ENCODE assay signal across 21 cellular contexts in the genomic region with DNA sequence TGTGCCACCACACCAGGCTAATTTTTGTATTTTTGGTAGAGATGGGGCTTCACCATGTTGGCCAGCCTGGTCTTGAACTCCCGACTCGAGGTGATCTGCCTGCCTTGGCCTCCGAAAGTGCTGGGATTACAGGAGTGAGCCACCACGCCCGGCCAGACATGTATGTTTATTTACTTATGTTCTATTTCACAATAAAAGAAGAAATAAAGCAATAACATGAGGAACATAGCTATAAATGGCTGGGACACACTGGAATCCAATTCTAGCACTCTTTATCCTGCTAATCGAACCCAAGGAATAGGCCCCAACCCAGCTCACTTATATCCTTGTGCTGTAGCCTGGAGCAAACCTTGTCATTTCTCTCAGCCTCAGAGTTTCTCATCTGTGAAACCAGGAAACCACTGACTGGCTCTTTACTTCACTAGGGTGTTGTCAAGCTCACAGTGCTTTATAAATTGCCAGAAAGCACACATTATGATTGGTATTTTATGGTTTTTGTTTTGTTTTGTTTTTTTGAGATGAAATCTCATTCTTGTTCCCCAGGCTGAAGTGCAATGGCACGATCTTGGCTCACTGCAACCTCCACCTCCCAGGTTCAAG. TPM values are rescaled to one million over a fixed set of nuclear protein-coding genes. Genes with fewer than 3 reads are reported as not detected.
DNase-seq lines count a peak whose midpoint lies in the region; ATAC-seq, FAIRE-seq and TF ChIP-seq lines count a peak whose summit lies in the region.
"Had no signal": no experiment of that assay in that cellular context is flagged by ENCODE, and none has a peak within 500 bp of the region (broad histone marks: within the 10 kb centered on the region; RNA-seq: fewer than 3 reads in every experiment).

No MANE protein-coding gene starts in this region.

- no peak for TF ChIP-seq POLR2A in HepG2 (IDR thresholded peaks at IDR 0.05; ENCODE audit: insufficient read depth in 1 of 2, low read depth in 2 of 2, low read length in 2 of 2)
- no peak for TF ChIP-seq POLR2A in right lobe of liver (IDR thresholded peaks at IDR 0.05)
- no peak for TF ChIP-seq POLR2A in transverse colon (IDR thresholded peaks at IDR 0.05)

- no peak overlapping the region for H3K9ac ChIP-seq in HepG2 (ENCODE audit: insufficient read depth, low read depth, low read length)
- H3K9ac ChIP-seq: KMS-11 had no signal

- H3K27ac ChIP-seq in HepG2 (ENCODE audit: extremely low read length, insufficient read depth, low read length) (no peak overlapping the region), right lobe of liver (no peak overlapping the region), RWPE1 (peak overlapping the region; percentile 28; the same call in 1 of the 2 replicates), transverse colon (peak overlapping the region in 3 of 4 donors; percentile 22 to 41 (median 29)), GM23338 (ENCODE audit: low read depth) (no peak overlapping the region)
- H3K27ac ChIP-seq: HL-60, KMS-11, SJCRH30 had no signal

- no peaks in the 10 kb centered on the region for H3K36me3 ChIP-seq in HepG2 (replicated peaks in 1 of 2; ENCODE audit: control insufficient read depth in 1 of 2, insufficient read depth in 2 of 2, low read length in 2 of 2)
- H3K36me3 ChIP-seq in right lobe of liver: no peaks in the 10 kb centered on the region
- H3K36me3 ChIP-seq in transverse colon: no peaks in the 10 kb centered on the region
- no peaks in the 10 kb centered on the region for H3K36me3 ChIP-seq in GM23338 (ENCODE audit: insufficient read depth)
- H3K36me3 ChIP-seq: SJCRH30 had no signal

- TF ChIP-seq EP300 in HepG2 (IDR thresholded peaks at IDR 0.05; ENCODE audit: low read depth in 2 of 2, low read length in 2 of 2): no peak
- TF ChIP-seq EP300 in HepG2 (CRISPR knock-in tag; IDR thresholded peaks at IDR 0.05; ENCODE audit: borderline replicate concordance): no peak
- no peak for TF ChIP-seq EP300 in transverse colon (IDR thresholded peaks at IDR 0.05; ENCODE audit: low read depth)

- H3K79me2 ChIP-seq in HepG2 (ENCODE audit: insufficient read depth, low read length) (peaks cover 3% of the 10 kb centered on the region), GM23338 (replicated peaks; ENCODE audit: insufficient read depth) (no peaks in the 10 kb centered on the region; the same call in 1 of the 2 replicates)

- POLR2A ChIA-PET in HepG2 (lab: Yijun Ruan, JAX) (interaction anchor here (0.6 to 2.4 kb wide), 2 partner anchors 34 to 193 kb away, joined by 3 to 5 read pairs; no protein-coding TSS in a partner anchor), RWPE1 (lab: Yijun Ruan, JAX; ENCODE audit: low non-redundant PET) (no interaction called here)

- H2AFZ ChIP-seq in HepG2 (ENCODE audit: low read length) (no peak overlapping the region), GM23338 (no peak overlapping the region)

- DNase-seq in HepG2 (ENCODE audit: low spot score): no peak
- DNase-seq in right lobe of liver: no peak
- no peak for DNase-seq in RWPE1 (ENCODE audit: low spot score)
- DNase-seq in glomerular visceral epithelial cell (ENCODE audit: extremely low spot score): peak; percentile 32
- DNase-seq in transverse colon: peak; percentile 39
- DNase-seq in D721Med (ENCODE audit: insufficient read length, low spot score): no peak
- DNase-seq in GM23338 (ENCODE audit: low spot score): no peak
- no peak for DNase-seq in occipital lobe (lab: John Stamatoyannopoulos, UW)
- DNase-seq: Caco-2; CD4-positive, alpha-beta memory T cell; DND-41; H7; HFFc6; NCI-H1105; NCI-H146; NCI-H2029; NCI-H2227 treated with DMSO at 0.1 percent for 48 hours; NCI-H510A; SJCRH30 had no signal

- TF ChIP-seq RAD21 in HepG2 (CRISPR knock-in tag; IDR thresholded peaks at IDR 0.05): no peak

- no peaks in the 10 kb centered on the region for H3K9me3 ChIP-seq in HepG2 (ENCODE audit: low read length)
- no peaks in the 10 kb centered on the region for H3K9me3 ChIP-seq in right lobe of liver
- H3K9me3 ChIP-seq in transverse colon: no peaks in the 10 kb centered on the region
- H3K9me3 ChIP-seq: Caco-2, SJCRH30 had no signal

- no peak overlapping the region for H3K4me3 Mint-ChIP-seq in GM23338
- H3K4me3 Mint-ChIP-seq: CD4-positive, alpha-beta memory T cell; HFFc6 had no signal

- no peaks in the 10 kb centered on the region for H3K9me2 ChIP-seq in GM23338 (ENCODE audit: insufficient read depth)

- H3K4me2 ChIP-seq in HepG2 (ENCODE audit: low read depth, low read length) (no peak overlapping the region), GM23338 (no peak overlapping the region)
- H3K4me2 ChIP-seq: KMS-11 had no signal

- FAIRE-seq in HepG2 (lab: Jason Lieb, UNC): no peak
- no peak for FAIRE-seq in D721Med (lab: Jason Lieb, UNC)

- intact Hi-C loops in HepG2 (cut with micrococcal nuclease; ENCODE audit: unreplicated experiment) (no loop called here), right lobe of liver (cut with DNase I) (no loop called here), transverse colon (cut with DNase I; ENCODE audit: low total_unique reads) (no loop called here)

- H4K20me1 ChIP-seq in HepG2 (ENCODE audit: insufficient read depth, low read length) (no peaks in the 10 kb centered on the region), GM23338 (replicated peaks; ENCODE audit: insufficient read depth) (no peaks in the 10 kb centered on the region)

- no peak overlapping the region for H3K27ac Mint-ChIP-seq in GM23338
- H3K27ac Mint-ChIP-seq: HFFc6 had no signal

- H3F3A ChIP-seq in GM23338 (replicated peaks; ENCODE audit: low read depth): peaks cover 3% of the 10 kb centered on the region; the same call in 1 of the 2 replicates

- peaks cover 11% of the 10 kb centered on the region for H3K27me3 Mint-ChIP-seq in GM23338 (ENCODE audit: insufficient read depth, low read depth, poor library complexity)
- H3K27me3 Mint-ChIP-seq: CD4-positive, alpha-beta memory T cell had no signal

- 61% methylated on average over 7 of the region's 7 CpGs for WGBS in HepG2 (ENCODE audit: low lambda C conversion rate)
- 38% methylated on average over 7 of the region's 7 CpGs for WGBS in right lobe of liver (ENCODE audit: insufficient coverage, low coverage, low lambda C conversion rate, missing lambda C conversion rate)
- 29 to 58% methylated on average over 7 of the region's 7 CpGs for WGBS in transverse colon (ENCODE audit: low coverage in 1 of 2), 2 donors

- ATAC-seq in HepG2 (no peak), right lobe of liver (no peak), GM23338 (no peak)

- CTCF ChIA-PET in HepG2 (lab: Yijun Ruan, JAX; ENCODE audit: low intra/inter-chr PET ratio, low total read pairs): no interaction called here
- CTCF ChIA-PET in RWPE1 (lab: Yijun Ruan, JAX): no interaction called here

- H3K4me1 ChIP-seq in HepG2 (ENCODE audit: insufficient read depth, low read length): peaks cover 35% of the 10 kb centered on the region
- H3K4me1 ChIP-seq in right lobe of liver: peaks cover 0 to 9% (median 0%) of the 10 kb centered on the region in 4 donors
- H3K4me1 ChIP-seq in transverse colon: peaks cover 6 to 26% (median 7%) of the 10 kb centered on the region in 4 donors
- H3K4me1 ChIP-seq in GM23338 (ENCODE audit: insufficient read depth): peaks cover 6% of the 10 kb centered on the region; the same call in 1 of the 2 replicates
- H3K4me1 ChIP-seq: SJCRH30 had no signal

- TF ChIP-seq CTCF in HepG2 (CRISPR knock-in tag; IDR thresholded peaks at IDR 0.05) (no peak), right lobe of liver (IDR thresholded peaks at IDR 0.05) (no peak), RWPE1 (conservative IDR thresholded peaks at IDR 0.05; ENCODE audit: low read depth) (no peak), transverse colon (IDR thresholded peaks at IDR 0.05) (no peak), D721Med (IDR thresholded peaks at IDR 0.05; ENCODE audit: insufficient read depth, missing control alignments) (no peak), GM23338 (conservative IDR thresholded peaks at IDR 0.05; ENCODE audit: low read depth in 2 of 2) (no peak)

- no peaks in the 10 kb centered on the region; the same call in 2 of the 3 replicates for H3K9me3 Mint-ChIP-seq in GM23338
- H3K9me3 Mint-ChIP-seq: CD4-positive, alpha-beta memory T cell; HFFc6 had no signal

- H3K27me3 ChIP-seq in HepG2 (ENCODE audit: control insufficient read depth in 1 of 2, insufficient read depth in 2 of 2, low read length in 2 of 2): no peaks in the 10 kb centered on the region
- no peaks in the 10 kb centered on the region for H3K27me3 ChIP-seq in right lobe of liver
- no peaks in the 10 kb centered on the region for H3K27me3 ChIP-seq in transverse colon
- H3K27me3 ChIP-seq in GM23338 (ENCODE audit: insufficient read depth): no peaks in the 10 kb centered on the region
- H3K27me3 ChIP-seq: SJCRH30 had no signal

- peaks cover 12% of the 10 kb centered on the region for H3K4me1 Mint-ChIP-seq in GM23338

- no peaks in the 10 kb centered on the region for H3K36me3 Mint-ChIP-seq in GM23338 (ENCODE audit: low read depth)
- H3K36me3 Mint-ChIP-seq: CD4-positive, alpha-beta memory T cell had no signal

- BruUV-seq in HepG2 (replicated peaks; lab: Mats Ljungman, UMichigan): no TSS peak

- H3K4me3 ChIP-seq in HepG2 (replicated peaks in 1 of 3; ENCODE audit: insufficient read depth in 1 of 3, low read depth in 2 of 3, low read length in 3 of 3): no peak overlapping the region
- H3K4me3 ChIP-seq in right lobe of liver: no peak overlapping the region
- no peak overlapping the region for H3K4me3 ChIP-seq in transverse colon
- no peak overlapping the region for H3K4me3 ChIP-seq in GM23338
- H3K4me3 ChIP-seq: SJCRH30 had no signal

- in situ Hi-C loops in HepG2 (cut with HindIII; ENCODE audit: extremely low pct_ligation_motif_present, low pct_unique_long_range_greater_than_20kb) (no loop called here), transverse colon (cut with MboI; ENCODE audit: low pct_ligation_motif_present in 1 of 4, low pct_unique_long_range_greater_than_20kb in 1 of 4, low sequenced_read_pairs in 3 of 4) (no loop called here)

RNA-seq across cellular contexts. Expression of gene ODAD4, which starts 4.3 kb away (rescaled TPM):
- total RNA-seq in HepG2 (2016; rRNA removed; fragmentation: Illumina TruSeq; extraction: Trizol) (0.53 and 0.60 TPM in 2 replicates), right lobe of liver (under 1 TPM in 3 of 6 experiments, not detected in 3; 0.12 to 0.13 (median 0.12) TPM), transverse colon (under 1 TPM in 2 of 4 donors, not detected in 2; 0.32 to 0.55 TPM), occipital lobe (1.6 TPM)
- 0.18 TPM in 1 of 2 replicates, not detected in the other for total RNA-seq in HepG2 (2016; cell fraction: cytosol; rRNA removed; fragmentation: Illumina TruSeq; extraction: Trizol; ENCODE audit: low read depth)
- total RNA-seq in HepG2 (2016; cell fraction: insoluble cytoplasmic fraction; rRNA removed; fragmentation: Illumina TruSeq; extraction: Trizol): 0.41 and 0.92 TPM in 2 replicates
- 0.09 and 0.28 TPM in 2 replicates for total RNA-seq in HepG2 (2016; cell fraction: membrane; rRNA removed; fragmentation: Illumina TruSeq; extraction: Trizol)
- total RNA-seq in HepG2 (2016; cell fraction: nucleus; rRNA removed; fragmentation: Illumina TruSeq; extraction: Trizol): 0.37 and 1.4 TPM in 2 replicates
- polyA plus RNA-seq in HepG2 (2011; rRNA removed) (0.48 and 0.73 TPM in 2 replicates), GM23338 (2016; fragmentation: Nextera tagmentation; extraction: Ambion mirVana) (0.54 and 1.7 TPM in 2 replicates)
- 0.15 and 0.35 TPM in 2 replicates for polyA plus RNA-seq in HepG2 (2011; cell fraction: cytosol; rRNA removed)
- 0.88 and 1.5 TPM in 2 replicates for polyA plus RNA-seq in HepG2 (2011; cell fraction: nucleus; rRNA removed)
- polyA plus RNA-seq in HepG2 (2012): 0.57 and 0.59 TPM in 2 replicates
- polyA plus RNA-seq in HepG2 (2016; cell fraction: cytosol; fragmentation: Illumina TruSeq; extraction: Trizol; ENCODE audit: low read depth): 0.10 TPM in 1 of 2 replicates, not detected in the other
- polyA plus RNA-seq in HepG2 (2016; cell fraction: insoluble cytoplasmic fraction; fragmentation: Illumina TruSeq; extraction: Trizol; ENCODE audit: low read depth): 0.72 and 1.5 TPM in 2 replicates
- 0.08 TPM in 1 of 2 replicates, not detected in the other for polyA plus RNA-seq in HepG2 (2016; cell fraction: membrane; fragmentation: Illumina TruSeq; extraction: Trizol; ENCODE audit: low read depth)
- polyA plus RNA-seq in HepG2 (2016; cell fraction: nucleus; fragmentation: Illumina TruSeq; extraction: Trizol; ENCODE audit: insufficient read depth, low read depth): 0.74 and 1.3 TPM in 2 replicates
- 0.48 TPM in 1 of 2 replicates, not detected in the other for polyA minus RNA-seq in HepG2 (2011; rRNA and poly(A)+ RNA removed; ENCODE audit: low replicate concordance)
- polyA minus RNA-seq in HepG2 (2011; cell fraction: cytosol; rRNA and poly(A)+ RNA removed): not detected in 2 replicates
- 1.3 and 4.0 TPM in 2 replicates for polyA minus RNA-seq in HepG2 (2011; cell fraction: nucleus; rRNA and poly(A)+ RNA removed)
- total RNA-seq in GM23338 (2014; rRNA removed; shearing (Covaris generic)): 0.12 and 1.8 TPM in 2 replicates

RNA-seq across cellular contexts. Expression of gene ACLY, which starts 7.3 kb away (rescaled TPM):
- 218 and 277 TPM in 2 replicates for total RNA-seq in HepG2 (2016; rRNA removed; fragmentation: Illumina TruSeq; extraction: Trizol)
- 24.5 and 29.0 TPM in 2 replicates for total RNA-seq in HepG2 (2016; cell fraction: cytosol; rRNA removed; fragmentation: Illumina TruSeq; extraction: Trizol; ENCODE audit: low read depth)
- 218 and 232 TPM in 2 replicates for total RNA-seq in HepG2 (2016; cell fraction: insoluble cytoplasmic fraction; rRNA removed; fragmentation: Illumina TruSeq; extraction: Trizol)
- total RNA-seq in HepG2 (2016; cell fraction: membrane; rRNA removed; fragmentation: Illumina TruSeq; extraction: Trizol): 75.9 and 85.9 TPM in 2 replicates
- 147 and 157 TPM in 2 replicates for total RNA-seq in HepG2 (2016; cell fraction: nucleus; rRNA removed; fragmentation: Illumina TruSeq; extraction: Trizol)
- 111 and 143 TPM in 2 replicates for polyA plus RNA-seq in HepG2 (2011; rRNA removed)
- 98.4 and 118 TPM in 2 replicates for polyA plus RNA-seq in HepG2 (2011; cell fraction: cytosol; rRNA removed)
- 94.3 and 115 TPM in 2 replicates for polyA plus RNA-seq in HepG2 (2011; cell fraction: nucleus; rRNA removed)
- polyA plus RNA-seq in HepG2 (2012): 93.3 and 115 TPM in 2 replicates
- polyA plus RNA-seq in HepG2 (2016; cell fraction: cytosol; fragmentation: Illumina TruSeq; extraction: Trizol; ENCODE audit: low read depth): 12.6 and 14.2 TPM in 2 replicates
- 183 and 215 TPM in 2 replicates for polyA plus RNA-seq in HepG2 (2016; cell fraction: insoluble cytoplasmic fraction; fragmentation: Illumina TruSeq; extraction: Trizol; ENCODE audit: low read depth)
- polyA plus RNA-seq in HepG2 (2016; cell fraction: membrane; fragmentation: Illumina TruSeq; extraction: Trizol; ENCODE audit: low read depth): 30.1 and 37.0 TPM in 2 replicates
- polyA plus RNA-seq in HepG2 (2016; cell fraction: nucleus; fragmentation: Illumina TruSeq; extraction: Trizol; ENCODE audit: insufficient read depth, low read depth): 178 and 193 TPM in 2 replicates
- polyA minus RNA-seq in HepG2 (2011; rRNA and poly(A)+ RNA removed; ENCODE audit: low replicate concordance): 364 TPM in 2 replicates
- 190 and 249 TPM in 2 replicates for polyA minus RNA-seq in HepG2 (2011; cell fraction: cytosol; rRNA and poly(A)+ RNA removed)
- 60.3 and 96.6 TPM in 2 replicates for polyA minus RNA-seq in HepG2 (2011; cell fraction: nucleus; rRNA and poly(A)+ RNA removed)
- 10 to 100 TPM; 16.6 to 95.9 (median 33.6) TPM for total RNA-seq in right lobe of liver
- total RNA-seq in transverse colon: 10 to 100 TPM; 39.2 to 69.2 (median 51.9) TPM
- 412 and 439 TPM in 2 replicates for total RNA-seq in GM23338 (2014; rRNA removed; shearing (Covaris generic))
- 119 and 121 TPM in 2 replicates for polyA plus RNA-seq in GM23338 (2016; fragmentation: Nextera tagmentation; extraction: Ambion mirVana)
- total RNA-seq in occipital lobe: 118 TPM

RNA-seq across cellular contexts. Expression of gene CNP, which starts 40.5 kb away (rescaled TPM):
- total RNA-seq in HepG2 (2016; rRNA removed; fragmentation: Illumina TruSeq; extraction: Trizol) (161 and 170 TPM in 2 replicates), right lobe of liver (10 to 100 TPM; 30.1 to 42.7 (median 33.0) TPM), transverse colon (100 to 1,000 TPM in 1 of 4 donors, 10 to 100 TPM in 3; 32.6 to 133 (median 54.2) TPM), occipital lobe (40.7 TPM)
- total RNA-seq in HepG2 (2016; cell fraction: cytosol; rRNA removed; fragmentation: Illumina TruSeq; extraction: Trizol; ENCODE audit: low read depth): 13.1 and 14.4 TPM in 2 replicates
- total RNA-seq in HepG2 (2016; cell fraction: insoluble cytoplasmic fraction; rRNA removed; fragmentation: Illumina TruSeq; extraction: Trizol): 142 and 170 TPM in 2 replicates
- total RNA-seq in HepG2 (2016; cell fraction: membrane; rRNA removed; fragmentation: Illumina TruSeq; extraction: Trizol): 61.3 and 66.7 TPM in 2 replicates
- total RNA-seq in HepG2 (2016; cell fraction: nucleus; rRNA removed; fragmentation: Illumina TruSeq; extraction: Trizol): 95.4 and 98.2 TPM in 2 replicates
- polyA plus RNA-seq in HepG2 (2011; rRNA removed) (97.2 and 105 TPM in 2 replicates), GM23338 (2016; fragmentation: Nextera tagmentation; extraction: Ambion mirVana) (28.3 and 30.8 TPM in 2 replicates)
- 67.5 and 85.5 TPM in 2 replicates for polyA plus RNA-seq in HepG2 (2011; cell fraction: cytosol; rRNA removed)
- 104 and 124 TPM in 2 replicates for polyA plus RNA-seq in HepG2 (2011; cell fraction: nucleus; rRNA removed)
- 42.6 and 44.3 TPM in 2 replicates for polyA plus RNA-seq in HepG2 (2012)
- polyA plus RNA-seq in HepG2 (2016; cell fraction: cytosol; fragmentation: Illumina TruSeq; extraction: Trizol; ENCODE audit: low read depth): 18.7 and 20.0 TPM in 2 replicates
- polyA plus RNA-seq in HepG2 (2016; cell fraction: insoluble cytoplasmic fraction; fragmentation: Illumina TruSeq; extraction: Trizol; ENCODE audit: low read depth): 172 and 192 TPM in 2 replicates
- polyA plus RNA-seq in HepG2 (2016; cell fraction: membrane; fragmentation: Illumina TruSeq; extraction: Trizol; ENCODE audit: low read depth): 49.0 TPM in 2 replicates
- 178 and 180 TPM in 2 replicates for polyA plus RNA-seq in HepG2 (2016; cell fraction: nucleus; fragmentation: Illumina TruSeq; extraction: Trizol; ENCODE audit: insufficient read depth, low read depth)
- polyA minus RNA-seq in HepG2 (2011; rRNA and poly(A)+ RNA removed; ENCODE audit: low replicate concordance): 256 and 859 TPM in 2 replicates
- polyA minus RNA-seq in HepG2 (2011; cell fraction: cytosol; rRNA and poly(A)+ RNA removed): 126 and 130 TPM in 2 replicates
- polyA minus RNA-seq in HepG2 (2011; cell fraction: nucleus; rRNA and poly(A)+ RNA removed): 93.4 and 142 TPM in 2 replicates
- total RNA-seq in GM23338 (2014; rRNA removed; shearing (Covaris generic)): 40.3 and 47.8 TPM in 2 replicates

Comparison
In these comparisons a context has a peak if more than half of its experiments do, and no peak if none do; other contexts are left out.
1. DNase-seq: peak in glomerular visceral epithelial cell (single experiment) and transverse colon (single experiment); none in HepG2 (single experiment), right lobe of liver (0 of 3), RWPE1 (single experiment), D721Med (single experiment), GM23338 (single experiment) and occipital lobe (single experiment).
2. H3K27ac ChIP-seq: peak in RWPE1 (single experiment) and transverse colon (3 of 4); none in HepG2 (single experiment), right lobe of liver (0 of 3) and GM23338 (single experiment).